Comparison of ENCODE assay signal across 8 cellular contexts in genomic region chr12:48157889-48158370, GRCh38. TPM values are rescaled to one million over a fixed set of nuclear protein-coding genes. Genes with fewer than 3 reads are reported as not detected.
DNase-seq lines count a peak whose midpoint lies in the region; ATAC-seq, FAIRE-seq and TF ChIP-seq lines count a peak whose summit lies in the region.

No MANE protein-coding gene starts in this region.

- TF ChIP-seq CTCF in keratinocyte (optimal IDR thresholded peaks at IDR 0.05 in 1 of 3, IDR thresholded peaks at IDR 0.05 in 1 of 3, conservative IDR thresholded peaks at IDR 0.05 in 1 of 3; ENCODE audit: extremely low read depth in 1 of 3, insufficient read depth in 2 of 3, low read length in 3 of 3) = no peak
- TF ChIP-seq CTCF in thoracic aorta (IDR thresholded peaks at IDR 0.05) = no peak

- H3K27ac Mint-ChIP-seq in activated CD8-positive, alpha-beta memory T cell treated with anti-CD3 and anti-CD28 coated beads, Interleukin-2, amount 10 ng/mL, durations not matched to agents 7 days and 5 days = peak overlapping the region; percentile 93
- H3K27ac Mint-ChIP-seq in activated CD8-positive, alpha-beta T cell treated with anti-CD3 and anti-CD28 coated beads, Interleukin-2, amount 10 ng/mL, durations not matched to agents 7 days and 5 days = peak overlapping the region; percentile 96

- H3K4me1 Mint-ChIP-seq in activated CD8-positive, alpha-beta memory T cell treated with anti-CD3 and anti-CD28 coated beads, Interleukin-2, amount 10 ng/mL, durations not matched to agents 7 days and 5 days = peaks cover 31% of the 10 kb centered on the region
- peaks cover 37% of the 10 kb centered on the region for H3K4me1 Mint-ChIP-seq in activated CD8-positive, alpha-beta T cell treated with anti-CD3 and anti-CD28 coated beads, Interleukin-2, amount 10 ng/mL, durations not matched to agents 7 days and 5 days (ENCODE audit: low read depth)

- peak; percentile 50 for DNase-seq in activated CD8-positive, alpha-beta memory T cell treated with anti-CD3 and anti-CD28 coated beads, Interleukin-2, amount 10 ng/mL, durations not matched to agents 7 days and 5 days
- DNase-seq in activated CD8-positive, alpha-beta memory T cell treated with anti-CD3 and anti-CD28 coated beads, Interleukin-2, amount 50 U/mL, for 4 hours = no peak
- DNase-seq in activated CD8-positive, alpha-beta T cell treated with anti-CD3 and anti-CD28 coated beads, Interleukin-2, amount 10 ng/mL, durations not matched to agents 7 days and 5 days = peak; percentile 36
- DNase-seq in keratinocyte (ENCODE audit: low read depth, low spot score) (no peak), thoracic aorta (ENCODE audit: low spot score) (no peak), NCI-H510A (lab: John Stamatoyannopoulos, UW) (no peak), NCI-H748 (lab: John Stamatoyannopoulos, UW; ENCODE audit: unreplicated experiment) (no peak), activated gamma-delta T cell (lab: John Stamatoyannopoulos, UW) (no peak)

- H3K4me3 ChIP-seq in keratinocyte (ENCODE audit: control insufficient read depth in 2 of 3, extremely low read depth in 1 of 3, insufficient read depth in 2 of 3, low read depth in 1 of 3, low read length in 3 of 3) (peak overlapping the region in 2 of 3 experiments; percentile 98 to 99), thoracic aorta (peak overlapping the region; percentile 97)

- peaks cover under 1% of the 10 kb centered on the region for H3K27me3 Mint-ChIP-seq in activated CD8-positive, alpha-beta memory T cell treated with anti-CD3 and anti-CD28 coated beads, Interleukin-2, amount 10 ng/mL, durations not matched to agents 7 days and 5 days
- peaks cover 1% of the 10 kb centered on the region for H3K27me3 Mint-ChIP-seq in activated CD8-positive, alpha-beta T cell treated with anti-CD3 and anti-CD28 coated beads, Interleukin-2, amount 10 ng/mL, durations not matched to agents 7 days and 5 days (ENCODE audit: low read depth)

- peaks cover 9% of the 10 kb centered on the region for H3K79me2 ChIP-seq in keratinocyte (ENCODE audit: control insufficient read depth, insufficient read depth, low read length)

- H4K20me1 ChIP-seq in keratinocyte (ENCODE audit: control insufficient read depth, extremely low read depth, insufficient read depth, low read length) = no peaks in the 10 kb centered on the region

- ATAC-seq in activated CD8-positive, alpha-beta memory T cell treated with anti-CD3 and anti-CD28 coated beads, Interleukin-2, amount 10 ng/mL, durations not matched to agents 7 days and 5 days = no peak
- ATAC-seq in activated CD8-positive, alpha-beta T cell treated with anti-CD3 and anti-CD28 coated beads, Interleukin-2, amount 10 ng/mL, durations not matched to agents 7 days and 5 days = no peak
- ATAC-seq in thoracic aorta (ENCODE audit: insufficient number of reproducible peaks, low FRiP score, low read depth) = peak; percentile 15

- H3K9ac ChIP-seq in keratinocyte (ENCODE audit: control insufficient read depth, extremely low read depth, insufficient read depth, low read length) = peak overlapping the region; percentile 84

- H3K4me1 ChIP-seq in keratinocyte (ENCODE audit: control insufficient read depth, extremely low read depth, insufficient read depth, low read length) (peaks cover 13% of the 10 kb centered on the region), thoracic aorta (ENCODE audit: control insufficient read depth in 1 of 2, low read depth in 2 of 2) (peaks cover 6% of the 10 kb centered on the region in 2 donors)

- dilution Hi-C loops in keratinocyte (cut with MboI; ENCODE audit: extremely low pct_ligation_motif_present, low sequenced_read_pairs) = no loop called here

- peaks cover 0 to 4% of the 10 kb centered on the region in 2 experiments for H3K36me3 ChIP-seq in keratinocyte (ENCODE audit: control insufficient read depth in 2 of 2, extremely low read depth in 1 of 2, insufficient read depth in 2 of 2, low read length in 2 of 2)
- H3K36me3 ChIP-seq in thoracic aorta = peaks cover 6% of the 10 kb centered on the region

- no peaks in the 10 kb centered on the region for H3K27me3 ChIP-seq in keratinocyte (ENCODE audit: control insufficient read depth, extremely low read depth, insufficient read depth, low read length)
- no peaks in the 10 kb centered on the region for H3K27me3 ChIP-seq in thoracic aorta (replicated peaks; ENCODE audit: insufficient read depth)

- H3K9me1 ChIP-seq in keratinocyte (ENCODE audit: control insufficient read depth, extremely low read depth, insufficient read depth, low read length) = no peaks in the 10 kb centered on the region

- H3K9me3 Mint-ChIP-seq in activated CD8-positive, alpha-beta memory T cell treated with anti-CD3 and anti-CD28 coated beads, Interleukin-2, amount 10 ng/mL, durations not matched to agents 7 days and 5 days (ENCODE audit: low read depth) = no peaks in the 10 kb centered on the region
- no peaks in the 10 kb centered on the region for H3K9me3 Mint-ChIP-seq in activated CD8-positive, alpha-beta T cell treated with anti-CD3 and anti-CD28 coated beads, Interleukin-2, amount 10 ng/mL, durations not matched to agents 7 days and 5 days (ENCODE audit: insufficient read depth)

- H3K27ac ChIP-seq in keratinocyte (ENCODE audit: control insufficient read depth, insufficient read depth, low read length) = peak overlapping the region; percentile 78
- H3K27ac ChIP-seq in thoracic aorta = peak overlapping the region; percentile 73 to 78

- FAIRE-seq in keratinocyte (lab: Jason Lieb, UNC) = no peak

- H3K4me3 Mint-ChIP-seq in activated CD8-positive, alpha-beta memory T cell treated with anti-CD3 and anti-CD28 coated beads, Interleukin-2, amount 10 ng/mL, durations not matched to agents 7 days and 5 days = peak overlapping the region; percentile 95
- H3K4me3 Mint-ChIP-seq in activated CD8-positive, alpha-beta T cell treated with anti-CD3 and anti-CD28 coated beads, Interleukin-2, amount 10 ng/mL, durations not matched to agents 7 days and 5 days = peak overlapping the region; percentile 95

- H3K36me3 Mint-ChIP-seq in activated CD8-positive, alpha-beta memory T cell treated with anti-CD3 and anti-CD28 coated beads, Interleukin-2, amount 10 ng/mL, durations not matched to agents 7 days and 5 days = peaks cover 10% of the 10 kb centered on the region
- H3K36me3 Mint-ChIP-seq in activated CD8-positive, alpha-beta T cell treated with anti-CD3 and anti-CD28 coated beads, Interleukin-2, amount 10 ng/mL, durations not matched to agents 7 days and 5 days (ENCODE audit: low read depth) = peaks cover 8% of the 10 kb centered on the region

- POLR2A ChIA-PET in activated CD8-positive, alpha-beta T cell treated with anti-CD3 and anti-CD28 coated beads, Interleukin-2, amount 10 ng/mL, durations not matched to agents 7 days and 5 days (lab: Charles Lee) = interaction anchor here (0.5 to 3.0 kb wide), 15 partner anchors 11 to 966 kb away, joined by 3 to 35 read pairs (median 6); partner anchors contain the start of genes CCDC184, PFKM and SENP1

- no peaks in the 10 kb centered on the region for H3K9me3 ChIP-seq in keratinocyte (ENCODE audit: control insufficient read depth, low read depth, low read length)
- H3K9me3 ChIP-seq in thoracic aorta = no peaks in the 10 kb centered on the region

- H3K4me2 ChIP-seq in keratinocyte (ENCODE audit: control insufficient read depth, extremely low read depth, insufficient read depth, low read depth, low read length) = peak overlapping the region; percentile 98

- H2AFZ ChIP-seq in keratinocyte (ENCODE audit: control insufficient read depth, low read length) = peak overlapping the region; percentile 98

- CTCF ChIA-PET in activated CD8-positive, alpha-beta memory T cell treated with anti-CD3 and anti-CD28 coated beads, Interleukin-2, amount 10 ng/mL, durations not matched to agents 7 days and 5 days (lab: Charles Lee) = interaction anchor here (0.9 to 1.9 kb wide), 20 partner anchors 8 to 415 kb away, joined by 3 to 13 read pairs (median 3); partner anchors contain the start of genes CCDC184, PFKM and TMEM106C
- CTCF ChIA-PET in activated CD8-positive, alpha-beta T cell treated with anti-CD3 and anti-CD28 coated beads, Interleukin-2, amount 10 ng/mL, durations not matched to agents 7 days and 5 days (lab: Charles Lee) = interaction anchor here (0.7 to 2.3 kb wide), 24 partner anchors 10 to 503 kb away, joined by 3 to 15 read pairs (median 4); partner anchors contain the start of genes CCDC184, PFKM, SENP1 and TMEM106C

RNA-seq across cellular contexts. Expression of gene ASB8, which starts 0.6 kb away (rescaled TPM):
- total RNA-seq in activated CD8-positive, alpha-beta memory T cell treated with anti-CD3 and anti-CD28 coated beads, Interleukin-2, amount 10 ng/mL, durations not matched to agents 7 days and 5 days = 10 to 100 TPM; 40.2 to 43.1 TPM
- 10 to 100 TPM; 37.9 to 47.2 TPM for total RNA-seq in activated CD8-positive, alpha-beta T cell treated with anti-CD3 and anti-CD28 coated beads, Interleukin-2, amount 10 ng/mL, durations not matched to agents 7 days and 5 days
- polyA plus RNA-seq in keratinocyte = 18.4 to 21.7 TPM (median 19.0 TPM) in 3 replicates
- 1.9 TPM for polyA plus RNA-seq in keratinocyte (2011; ENCODE audit: low read depth)
- 11.3 and 13.7 TPM in 2 replicates for polyA plus RNA-seq in keratinocyte (2011; cell fraction: cytosol; rRNA removed)
- 11.4 and 13.6 TPM in 2 replicates for polyA plus RNA-seq in keratinocyte (2011; cell fraction: nucleus; rRNA removed)
- polyA plus RNA-seq in keratinocyte (2012; ENCODE audit: low replicate concordance) = 10.5 and 18.7 TPM in 2 replicates
- 17.9 to 27.7 TPM (median 22.1 TPM) in 3 replicates for polyA minus RNA-seq in keratinocyte
- polyA minus RNA-seq in keratinocyte (2011; cell fraction: cytosol; rRNA and poly(A)+ RNA removed) = 8.4 TPM
- polyA minus RNA-seq in keratinocyte (2011; cell fraction: nucleus; rRNA and poly(A)+ RNA removed) = 5.7 and 9.4 TPM in 2 replicates
- total RNA-seq in thoracic aorta = 10 to 100 TPM; 20.7 to 45.3 TPM

RNA-seq across cellular contexts. Expression of gene CCDC184, which starts 25.5 kb away (rescaled TPM):
- under 1 TPM; 0.32 to 0.63 TPM for total RNA-seq in activated CD8-positive, alpha-beta memory T cell treated with anti-CD3 and anti-CD28 coated beads, Interleukin-2, amount 10 ng/mL, durations not matched to agents 7 days and 5 days
- 1 to 10 TPM; 1.4 to 1.5 TPM for total RNA-seq in activated CD8-positive, alpha-beta T cell treated with anti-CD3 and anti-CD28 coated beads, Interleukin-2, amount 10 ng/mL, durations not matched to agents 7 days and 5 days
- 0.19 to 0.51 TPM (median 0.21 TPM) in 3 replicates for polyA plus RNA-seq in keratinocyte
- not detected for polyA plus RNA-seq in keratinocyte (2011; ENCODE audit: low read depth)
- 0.64 and 0.87 TPM in 2 replicates for polyA plus RNA-seq in keratinocyte (2011; cell fraction: cytosol; rRNA removed)
- 0.88 and 1.6 TPM in 2 replicates for polyA plus RNA-seq in keratinocyte (2011; cell fraction: nucleus; rRNA removed)
- polyA plus RNA-seq in keratinocyte (2012; ENCODE audit: low replicate concordance) = 0.08 and 0.45 TPM in 2 replicates
- 0.13 to 0.20 TPM in 2 of 3 replicates, not detected in the other for polyA minus RNA-seq in keratinocyte
- polyA minus RNA-seq in keratinocyte (2011; cell fraction: cytosol; rRNA and poly(A)+ RNA removed) = not detected
- 0.42 and 0.62 TPM in 2 replicates for polyA minus RNA-seq in keratinocyte (2011; cell fraction: nucleus; rRNA and poly(A)+ RNA removed)
- total RNA-seq in thoracic aorta = 1 to 10 TPM in 1 of 2 donors, under 1 TPM in 1; 0.81 to 5.6 TPM

RNA-seq across cellular contexts. Expression of gene PFKM, which starts 38.8 kb away (rescaled TPM):
- total RNA-seq in activated CD8-positive, alpha-beta memory T cell treated with anti-CD3 and anti-CD28 coated beads, Interleukin-2, amount 10 ng/mL, durations not matched to agents 7 days and 5 days = 10 to 100 TPM; 25.0 to 28.3 TPM
- total RNA-seq in activated CD8-positive, alpha-beta T cell treated with anti-CD3 and anti-CD28 coated beads, Interleukin-2, amount 10 ng/mL, durations not matched to agents 7 days and 5 days = 10 to 100 TPM; 20.6 to 22.7 TPM
- 67.1 to 105 TPM (median 67.9 TPM) in 3 replicates for polyA plus RNA-seq in keratinocyte
- polyA plus RNA-seq in keratinocyte (2011; ENCODE audit: low read depth) = 40.7 TPM
- polyA plus RNA-seq in keratinocyte (2011; cell fraction: cytosol; rRNA removed) = 45.6 and 57.0 TPM in 2 replicates
- 106 and 108 TPM in 2 replicates for polyA plus RNA-seq in keratinocyte (2011; cell fraction: nucleus; rRNA removed)
- 38.7 and 51.2 TPM in 2 replicates for polyA plus RNA-seq in keratinocyte (2012; ENCODE audit: low replicate concordance)
- polyA minus RNA-seq in keratinocyte = 63.3 to 84.0 TPM (median 70.0 TPM) in 3 replicates
- 43.4 TPM for polyA minus RNA-seq in keratinocyte (2011; cell fraction: cytosol; rRNA and poly(A)+ RNA removed)
- 32.4 and 61.3 TPM in 2 replicates for polyA minus RNA-seq in keratinocyte (2011; cell fraction: nucleus; rRNA and poly(A)+ RNA removed)
- 10 to 100 TPM; 50.1 to 62.2 TPM for total RNA-seq in thoracic aorta

RNA-seq across cellular contexts. Expression of gene OR10AD1, which starts 45.2 kb away (rescaled TPM):
- total RNA-seq in activated CD8-positive, alpha-beta memory T cell treated with anti-CD3 and anti-CD28 coated beads, Interleukin-2, amount 10 ng/mL, durations not matched to agents 7 days and 5 days = not detected
- total RNA-seq in activated CD8-positive, alpha-beta T cell treated with anti-CD3 and anti-CD28 coated beads, Interleukin-2, amount 10 ng/mL, durations not matched to agents 7 days and 5 days = not detected
- not detected in 3 replicates for polyA plus RNA-seq in keratinocyte
- polyA plus RNA-seq in keratinocyte (2011; ENCODE audit: low read depth) = not detected
- not detected in 2 replicates for polyA plus RNA-seq in keratinocyte (2011; cell fraction: cytosol; rRNA removed)
- polyA plus RNA-seq in keratinocyte (2011; cell fraction: nucleus; rRNA removed) = not detected in 2 replicates
- polyA plus RNA-seq in keratinocyte (2012; ENCODE audit: low replicate concordance) = 0.13 TPM in 1 of 2 replicates, not detected in the other
- not detected in 3 replicates for polyA minus RNA-seq in keratinocyte
- polyA minus RNA-seq in keratinocyte (2011; cell fraction: cytosol; rRNA and poly(A)+ RNA removed) = not detected
- polyA minus RNA-seq in keratinocyte (2011; cell fraction: nucleus; rRNA and poly(A)+ RNA removed) = not detected in 2 replicates
- total RNA-seq in thoracic aorta = not detected

RNA-seq across cellular contexts. Expression of gene SENP1, which starts 52.1 kb away (rescaled TPM):
- 10 to 100 TPM; 41.3 to 54.8 TPM for total RNA-seq in activated CD8-positive, alpha-beta memory T cell treated with anti-CD3 and anti-CD28 coated beads, Interleukin-2, amount 10 ng/mL, durations not matched to agents 7 days and 5 days
- 10 to 100 TPM; 45.6 to 50.1 TPM for total RNA-seq in activated CD8-positive, alpha-beta T cell treated with anti-CD3 and anti-CD28 coated beads, Interleukin-2, amount 10 ng/mL, durations not matched to agents 7 days and 5 days
- 8.6 to 15.4 TPM (median 11.9 TPM) in 3 replicates for polyA plus RNA-seq in keratinocyte
- 3.8 TPM for polyA plus RNA-seq in keratinocyte (2011; ENCODE audit: low read depth)
- 5.2 and 11.3 TPM in 2 replicates for polyA plus RNA-seq in keratinocyte (2011; cell fraction: cytosol; rRNA removed)
- 6.7 and 9.6 TPM in 2 replicates for polyA plus RNA-seq in keratinocyte (2011; cell fraction: nucleus; rRNA removed)
- 4.2 and 6.7 TPM in 2 replicates for polyA plus RNA-seq in keratinocyte (2012; ENCODE audit: low replicate concordance)
- polyA minus RNA-seq in keratinocyte = 6.3 to 26.0 TPM (median 14.8 TPM) in 3 replicates
- polyA minus RNA-seq in keratinocyte (2011; cell fraction: cytosol; rRNA and poly(A)+ RNA removed) = 4.6 TPM
- 5.8 and 17.9 TPM in 2 replicates for polyA minus RNA-seq in keratinocyte (2011; cell fraction: nucleus; rRNA and poly(A)+ RNA removed)
- 10 to 100 TPM; 23.2 to 24.6 TPM for total RNA-seq in thoracic aorta

Comparison
In these comparisons a context has a peak if more than half of its experiments do, and no peak if none do; other contexts are left out.
1. DNase-seq: peak in activated CD8-positive, alpha-beta memory T cell treated with anti-CD3 and anti-CD28 coated beads, Interleukin-2, amount 10 ng/mL, durations not matched to agents 7 days and 5 days (single experiment) and activated CD8-positive, alpha-beta T cell treated with anti-CD3 and anti-CD28 coated beads, Interleukin-2, amount 10 ng/mL, durations not matched to agents 7 days and 5 days (single experiment); none in activated CD8-positive, alpha-beta memory T cell treated with anti-CD3 and anti-CD28 coated beads, Interleukin-2, amount 50 U/mL, for 4 hours (single experiment), keratinocyte (single experiment), thoracic aorta (single experiment), NCI-H510A (single experiment), NCI-H748 (single experiment) and activated gamma-delta T cell (single experiment).